Comparison of ENCODE assay signal across 25 cellular contexts in genomic region chr5:166625210-166625865, GRCh38.
DNase-seq lines count a peak whose midpoint lies in the region; ATAC-seq and TF ChIP-seq lines count a peak whose summit lies in the region.
"Had no signal": no experiment of that assay in that cellular context is flagged by ENCODE, and none has a peak within 500 bp of the region (broad histone marks: within the 10 kb centered on the region; RNA-seq: fewer than 3 reads in every experiment).

No MANE protein-coding gene starts in this region.

- H3K4me3 ChIP-seq in epithelial cell of proximal tubule (ENCODE audit: low read depth, low read length): no peak overlapping the region
- H3K4me3 ChIP-seq in mesendoderm (ENCODE audit: low read length): no peak overlapping the region
- H3K4me3 ChIP-seq: ascending aorta, colonic mucosa, pancreas, SJCRH30, tibial artery had no signal

- H3K27me3 ChIP-seq in mesendoderm (ENCODE audit: insufficient read depth, low read length, poor library complexity): no peaks in the 10 kb centered on the region
- H3K27me3 ChIP-seq: ascending aorta, colonic mucosa, pancreas, SJCRH30, tibial artery had no signal

- no peak overlapping the region for H3K23ac ChIP-seq in mesendoderm (ENCODE audit: low read length)

- POLR2A ChIA-PET in T-cell (lab: Charles Lee): no interaction called here

- H3K36me3 Mint-ChIP-seq in T-cell: no peaks in the 10 kb centered on the region
- H3K36me3 Mint-ChIP-seq: activated naive CD4-positive, alpha-beta T cell treated with anti-CD3 and anti-CD28 coated beads, Interleukin-2, amount 10 ng/mL, durations not matched to agents 7 days and 5 days had no signal

- no peak overlapping the region for H3K4me2 ChIP-seq in mesendoderm (ENCODE audit: low read length)

- H3K27me3 Mint-ChIP-seq in T-cell: no peaks in the 10 kb centered on the region
- H3K27me3 Mint-ChIP-seq: activated naive CD4-positive, alpha-beta T cell treated with anti-CD3 and anti-CD28 coated beads, Interleukin-2, amount 10 ng/mL, durations not matched to agents 7 days and 5 days; B cell had no signal

- H3K4me3 Mint-ChIP-seq in T-cell: no peak overlapping the region
- H3K4me3 Mint-ChIP-seq: activated naive CD4-positive, alpha-beta T cell treated with anti-CD3 and anti-CD28 coated beads, Interleukin-2, amount 10 ng/mL, durations not matched to agents 7 days and 5 days; activated T-cell treated with anti-CD3 and anti-CD28 coated beads, Interleukin-2, amount 50 U/mL, for 4 hours; B cell; T-helper 2 cell treated with Interferon-gamma antibody and Interleukin-4, amounts not matched to agents 5 μg/mL and 100 μg/mL, for 36 hours had no signal

- no peaks in the 10 kb centered on the region for H3K79me2 ChIP-seq in mesendoderm (ENCODE audit: control insufficient read depth, insufficient read depth, low read length)

- H3K4me1 ChIP-seq in mesendoderm (ENCODE audit: control insufficient read depth, low read depth, low read length): peaks cover 2% of the 10 kb centered on the region
- H3K4me1 ChIP-seq: ascending aorta, Caco-2, colonic mucosa, pancreas, SJCRH30, tibial artery had no signal

- no peak overlapping the region for H3K4ac ChIP-seq in mesendoderm (ENCODE audit: low read depth, low read length)

- no peak overlapping the region for H3K18ac ChIP-seq in mesendoderm (ENCODE audit: low read length)

- H3K56ac ChIP-seq in mesendoderm (ENCODE audit: low read length): no peak overlapping the region

- H4K8ac ChIP-seq in mesendoderm (ENCODE audit: low read depth, low read length): no peak overlapping the region

- no peak overlapping the region for H2AK5ac ChIP-seq in mesendoderm (ENCODE audit: low read length)

- H3K9me3 Mint-ChIP-seq in T-cell: peaks cover 7 to 11% (median 10%) of the 10 kb centered on the region in 3 donors

- no peaks in the 10 kb centered on the region for H3K79me1 ChIP-seq in mesendoderm (ENCODE audit: low read length)

- intact Hi-C loops in cardiac septum (cut with DNase I): no loop called here

- H3K27ac Mint-ChIP-seq in T-cell: no peak overlapping the region
- H3K27ac Mint-ChIP-seq: activated naive CD4-positive, alpha-beta T cell treated with anti-CD3 and anti-CD28 coated beads, Interleukin-2, amount 10 ng/mL, durations not matched to agents 7 days and 5 days; B cell; T-helper 2 cell treated with Interferon-gamma antibody and Interleukin-4, amounts not matched to agents 5 μg/mL and 100 μg/mL, for 36 hours had no signal

- DNase-seq in LHCN-M2 (ENCODE audit: low read depth) (peak; percentile 2), epithelial cell of proximal tubule (ENCODE audit: low read depth) (peak; percentile 22), mesendoderm (peak; percentile 89), cardiac septum (ENCODE audit: low spot score) (no peak), T-cell (no peak)
- DNase-seq: activated CD4-positive, CD25-positive, alpha-beta regulatory T cell; activated naive CD4-positive, alpha-beta T cell treated with anti-CD3 and anti-CD28 coated beads, Interleukin-2, amount 10 ng/mL, durations not matched to agents 7 days and 5 days; activated T-cell treated with anti-CD3 and anti-CD28 coated beads, Interleukin-2, amount 50 U/mL, for 4 hours; Caco-2; colonic mucosa; NCI-H1417 treated with DMSO at 0.1 percent for 48 hours; NCI-H2171; NCI-H82; pancreas; PC-3; SJCRH30; stimulated activated CD4-positive, alpha-beta T cell treated with anti-CD3 and anti-CD28 coated beads, Interleukin-1b, Interleukin-23, amount 100 ng/mL, for 48 hours; stimulated activated naive CD8-positive, alpha-beta T cell treated with anti-CD3 and anti-CD28 coated beads, Interleukin-15, Interleukin-2, amounts not matched to agents 100 U/mL and 50 U/mL, for 24 hours; tibial artery had no signal

- peak overlapping the region; percentile 74 for H3K27ac ChIP-seq in mesendoderm (ENCODE audit: low read depth, low read length)
- H3K27ac ChIP-seq: ascending aorta, colonic mucosa, pancreas, SJCRH30, tibial artery had no signal

- H3K4me1 Mint-ChIP-seq in T-cell: no peaks in the 10 kb centered on the region
- H3K4me1 Mint-ChIP-seq: activated naive CD4-positive, alpha-beta T cell treated with anti-CD3 and anti-CD28 coated beads, Interleukin-2, amount 10 ng/mL, durations not matched to agents 7 days and 5 days; B cell had no signal

- no peaks in the 10 kb centered on the region for H3K36me3 ChIP-seq in mesendoderm (ENCODE audit: control insufficient read depth, insufficient read depth, low read length)
- H3K36me3 ChIP-seq: ascending aorta, colonic mucosa, pancreas, SJCRH30, tibial artery had no signal

- H2BK120ac ChIP-seq in mesendoderm (ENCODE audit: low read depth, low read length): no peak overlapping the region

- H2BK5ac ChIP-seq in mesendoderm (ENCODE audit: low read length): no peak overlapping the region

- TF ChIP-seq CTCF in epithelial cell of proximal tubule (conservative IDR thresholded peaks at IDR 0.05; ENCODE audit: low read depth, low read length): no peak

- ATAC-seq in T-cell (replicated peaks in 1 of 4) (no peak), HG03039 (IDR thresholded peaks at IDR 0.05; ENCODE audit: unreplicated experiment) (no peak), HG02870 (IDR thresholded peaks at IDR 0.05; ENCODE audit: unreplicated experiment) (no peak)
- ATAC-seq: activated T-cell treated with anti-CD3 and anti-CD28 coated beads, Interleukin-2, amount 50 U/mL, for 4 hours; PC-3; sciatic nerve; stimulated activated naive CD8-positive, alpha-beta T cell treated with anti-CD3 and anti-CD28 coated beads, Interleukin-15, Interleukin-2, amounts not matched to agents 100 U/mL and 50 U/mL, for 24 hours had no signal

- no CpG with 5 or more reads among the region's 6 CpGs for WGBS in mesendoderm (ENCODE audit: extremely low coverage, insufficient coverage, low lambda C conversion rate)

- CTCF ChIA-PET in T-cell (lab: Charles Lee): no interaction called here

- no peak overlapping the region for H4K5ac ChIP-seq in mesendoderm (ENCODE audit: low read length)

- no peak overlapping the region for H2BK15ac ChIP-seq in mesendoderm (replicated peaks; ENCODE audit: low read depth)

- H3K9ac ChIP-seq in mesendoderm (ENCODE audit: low read length): no peak overlapping the region

Comparison
In these comparisons a context has a peak if more than half of its experiments do, and no peak if none do; other contexts are left out.
1. DNase-seq: peak in LHCN-M2 (single experiment), epithelial cell of proximal tubule (single experiment) and mesendoderm (single experiment); none in cardiac septum (single experiment) and T-cell (0 of 34).